In genomic region chr2:18855027-18855426, GRCh38 we compare ENCODE assay signal across 10 cellular contexts.
DNase-seq lines count a peak whose midpoint lies in the region; ATAC-seq, FAIRE-seq and TF ChIP-seq lines count a peak whose summit lies in the region.
"Had no signal": no experiment of that assay in that cellular context is flagged by ENCODE, and none has a peak within 500 bp of the region (broad histone marks: within the 10 kb centered on the region; RNA-seq: fewer than 3 reads in every experiment).

No MANE protein-coding gene starts in this region.

- DNase-seq in DMS114 treated with DMSO at 0.1 percent for 48 hours (lab: John Stamatoyannopoulos, UW; ENCODE audit: unreplicated experiment) (peak; percentile 4), H54 (ENCODE audit: insufficient read length, low spot score) (peak; percentile 7), RPMI7951 (ENCODE audit: low read depth) (peak; percentile 41), iris pigment epithelial cell (ENCODE audit: low read depth) (peak; percentile 28), NCI-H2107 (lab: John Stamatoyannopoulos, UW) (no peak)
- DNase-seq in effector memory CD4-positive, alpha-beta T cell: no peak
- DNase-seq in activated T-helper 2 cell treated with anti-CD3 and anti-CD28 coated beads, Interferon-gamma antibody, Interleukin-2, Interleukin-4, amounts not matched to agents 10 μg/mL and 5 μg/mL and 100 μg/mL, durations not matched to agents 14 hours and 24 hours and 36 hours (ENCODE audit: low spot score): no peak
- DNase-seq: stimulated activated CD8-positive, alpha-beta memory T cell treated with anti-CD3 and anti-CD28 coated beads, Interleukin-4, amount 100 ng/mL, for 48 hours had no signal

- H3K36me3 ChIP-seq in effector memory CD4-positive, alpha-beta T cell (ENCODE audit: control insufficient read depth, insufficient read depth, low read length): no peaks in the 10 kb centered on the region
- H3K36me3 ChIP-seq: neutrophil had no signal

- no peaks in the 10 kb centered on the region for H3K36me3 Mint-ChIP-seq in activated T-helper 2 cell treated with anti-CD3 and anti-CD28 coated beads, Interferon-gamma antibody, Interleukin-2, Interleukin-4, amounts not matched to agents 10 μg/mL and 5 μg/mL and 100 μg/mL, durations not matched to agents 14 hours and 24 hours and 36 hours (ENCODE audit: low read depth)

- no peak for TF ChIP-seq POLR2A in H54 (IDR thresholded peaks at IDR 0.05; ENCODE audit: low read depth, low read length)

- no peak overlapping the region for H3K27ac Mint-ChIP-seq in activated T-helper 2 cell treated with anti-CD3 and anti-CD28 coated beads, Interferon-gamma antibody, Interleukin-2, Interleukin-4, amounts not matched to agents 10 μg/mL and 5 μg/mL and 100 μg/mL, durations not matched to agents 14 hours and 24 hours and 36 hours

- H3K4me1 ChIP-seq in effector memory CD4-positive, alpha-beta T cell (ENCODE audit: control insufficient read depth, insufficient read depth, low read length, poor library complexity, severe bottlenecking): no peaks in the 10 kb centered on the region

- no peak overlapping the region for H3K4me3 Mint-ChIP-seq in activated T-helper 2 cell treated with anti-CD3 and anti-CD28 coated beads, Interferon-gamma antibody, Interleukin-2, Interleukin-4, amounts not matched to agents 10 μg/mL and 5 μg/mL and 100 μg/mL, durations not matched to agents 14 hours and 24 hours and 36 hours (ENCODE audit: low read depth)

- no peak overlapping the region for H3K4me3 ChIP-seq in effector memory CD4-positive, alpha-beta T cell (ENCODE audit: insufficient read depth, low read depth, low read length, poor library complexity, severe bottlenecking)

- H3K27me3 Mint-ChIP-seq in activated T-helper 2 cell treated with anti-CD3 and anti-CD28 coated beads, Interferon-gamma antibody, Interleukin-2, Interleukin-4, amounts not matched to agents 10 μg/mL and 5 μg/mL and 100 μg/mL, durations not matched to agents 14 hours and 24 hours and 36 hours (ENCODE audit: low read depth): peaks cover 4% of the 10 kb centered on the region

- FAIRE-seq in H54 (lab: Jason Lieb, UNC): peak; percentile 81

- no peak for ATAC-seq in HG02610 (IDR thresholded peaks at IDR 0.05; ENCODE audit: unreplicated experiment)

- no peaks in the 10 kb centered on the region for H3K9me3 ChIP-seq in effector memory CD4-positive, alpha-beta T cell (ENCODE audit: control insufficient read depth, low read length)
- H3K9me3 ChIP-seq: neutrophil had no signal

- intact Hi-C loops in activated T-helper 2 cell treated with anti-CD3 and anti-CD28 coated beads, Interferon-gamma antibody, Interleukin-2, Interleukin-4, amounts not matched to agents 10 μg/mL and 5 μg/mL and 100 μg/mL, durations not matched to agents 14 hours and 24 hours and 36 hours (cut with micrococcal nuclease): no loop called here

- no peaks in the 10 kb centered on the region for H3K27me3 ChIP-seq in effector memory CD4-positive, alpha-beta T cell (replicated peaks; ENCODE audit: control insufficient read depth, insufficient read depth, low read length, poor library complexity, severe bottlenecking)
- H3K27me3 ChIP-seq: neutrophil had no signal

- H3K9me3 Mint-ChIP-seq in activated T-helper 2 cell treated with anti-CD3 and anti-CD28 coated beads, Interferon-gamma antibody, Interleukin-2, Interleukin-4, amounts not matched to agents 10 μg/mL and 5 μg/mL and 100 μg/mL, durations not matched to agents 14 hours and 24 hours and 36 hours: no peaks in the 10 kb centered on the region

- H3K27ac ChIP-seq in effector memory CD4-positive, alpha-beta T cell (ENCODE audit: insufficient read depth, low read length, poor library complexity, severe bottlenecking): no peak overlapping the region
- H3K27ac ChIP-seq: neutrophil had no signal

- no peaks in the 10 kb centered on the region for H3K4me1 Mint-ChIP-seq in activated T-helper 2 cell treated with anti-CD3 and anti-CD28 coated beads, Interferon-gamma antibody, Interleukin-2, Interleukin-4, amounts not matched to agents 10 μg/mL and 5 μg/mL and 100 μg/mL, durations not matched to agents 14 hours and 24 hours and 36 hours (ENCODE audit: low read depth)

Comparison
In these comparisons a context has a peak if more than half of its experiments do, and no peak if none do; other contexts are left out.
1. DNase-seq: peak in DMS114 treated with DMSO at 0.1 percent for 48 hours (single experiment), H54 (single experiment), RPMI7951 (single experiment) and iris pigment epithelial cell (single experiment); none in NCI-H2107 (single experiment), effector memory CD4-positive, alpha-beta T cell (0 of 3) and activated T-helper 2 cell treated with anti-CD3 and anti-CD28 coated beads, Interferon-gamma antibody, Interleukin-2, Interleukin-4, amounts not matched to agents 10 μg/mL and 5 μg/mL and 100 μg/mL, durations not matched to agents 14 hours and 24 hours and 36 hours (single experiment).